8 cellular contexts compared by ENCODE assay signal in the genomic region with DNA sequence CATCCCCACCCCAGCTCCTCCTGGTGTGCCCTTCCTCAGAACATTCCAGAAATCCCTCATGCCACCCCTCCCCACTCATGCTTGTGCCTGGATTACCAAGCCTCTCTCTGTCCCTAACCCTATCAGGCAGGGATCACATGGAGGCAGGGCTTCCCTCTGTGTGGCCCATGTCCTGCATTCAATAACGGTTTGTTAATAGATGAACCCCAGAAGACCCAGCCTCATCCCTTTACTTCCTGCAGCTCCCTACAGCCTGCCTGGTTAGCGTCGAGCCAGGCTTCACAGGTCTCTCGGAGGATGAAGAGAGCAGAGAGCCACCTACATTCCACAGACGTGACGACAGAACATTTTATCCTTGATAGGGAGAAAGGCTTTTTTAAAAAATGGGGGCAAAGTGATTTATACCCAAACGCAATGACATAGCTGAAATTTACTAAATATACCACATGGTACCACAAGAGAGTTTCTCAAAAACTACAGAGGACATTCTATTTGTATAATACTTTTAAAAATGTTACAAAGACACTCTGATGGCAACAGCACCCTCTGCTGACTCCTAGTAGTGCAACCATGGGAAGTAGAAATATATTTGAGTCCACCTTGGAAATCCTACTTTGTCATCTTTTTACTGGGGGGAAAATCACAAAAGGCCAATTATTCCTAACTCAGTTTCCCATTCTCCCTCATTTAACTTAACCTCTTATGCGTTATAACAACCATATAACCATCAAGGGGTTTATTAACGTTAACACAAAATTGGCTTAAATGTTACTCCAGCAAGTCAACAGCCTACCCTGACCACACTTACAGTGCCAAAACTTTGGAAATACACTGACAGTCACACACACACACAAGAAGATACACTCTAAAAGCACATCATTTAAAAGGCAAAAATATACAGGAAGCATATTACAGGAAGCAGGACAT. TPM values are rescaled to one million over a fixed set of nuclear protein-coding genes. Genes with fewer than 3 reads are reported as not detected.
DNase-seq lines count a peak whose midpoint lies in the region; ATAC-seq and TF ChIP-seq lines count a peak whose summit lies in the region.

No MANE protein-coding gene starts in this region.

- no peak overlapping the region for H3K27ac Mint-ChIP-seq in natural killer cell
- H3K27ac Mint-ChIP-seq in natural killer cell treated with Interleukin-12 subunit alpha and Interleukin-12 subunit beta and Interleukin-15 and Interleukin-18, amount 100 ng/mL, for 72 hours: no peak overlapping the region
- H3K27ac Mint-ChIP-seq in type B pancreatic cell: peak overlapping the region; percentile 0

- no peaks in the 10 kb centered on the region for H3K27me3 ChIP-seq in iPS-18a (ENCODE audit: control insufficient read depth, insufficient read depth, low read length)

- H3K9ac ChIP-seq in iPS-18a (ENCODE audit: low read length): no peak overlapping the region

- ATAC-seq in natural killer cell: no peak
- ATAC-seq in natural killer cell treated with Interleukin-12 subunit alpha and Interleukin-12 subunit beta and Interleukin-15 and Interleukin-18, amount 100 ng/mL, for 72 hours: no peak

- peak overlapping the region; percentile 21 for H3K4me3 ChIP-seq in iPS-18a (ENCODE audit: low read length)

- no peaks in the 10 kb centered on the region for H3K36me3 ChIP-seq in iPS-18a (ENCODE audit: control insufficient read depth, low read depth, low read length)

- no peaks in the 10 kb centered on the region for H3K36me3 Mint-ChIP-seq in natural killer cell
- H3K36me3 Mint-ChIP-seq in natural killer cell treated with Interleukin-12 subunit alpha and Interleukin-12 subunit beta and Interleukin-15 and Interleukin-18, amount 100 ng/mL, for 72 hours: no peaks in the 10 kb centered on the region
- H3K36me3 Mint-ChIP-seq in type B pancreatic cell: no peaks in the 10 kb centered on the region

- H3K4me1 Mint-ChIP-seq in natural killer cell (no peaks in the 10 kb centered on the region), type B pancreatic cell (ENCODE audit: unreplicated experiment) (peaks cover 24% of the 10 kb centered on the region)
- no peaks in the 10 kb centered on the region for H3K4me1 Mint-ChIP-seq in natural killer cell treated with Interleukin-12 subunit alpha and Interleukin-12 subunit beta and Interleukin-15 and Interleukin-18, amount 100 ng/mL, for 72 hours (ENCODE audit: low read depth in 2 of 2)

- H3K4me1 ChIP-seq in iPS-18a (ENCODE audit: control insufficient read depth, low read depth, low read length): peaks cover 27% of the 10 kb centered on the region

- H3K9me3 ChIP-seq in iPS-18a (ENCODE audit: control insufficient read depth, low read depth, low read length): no peaks in the 10 kb centered on the region

- intact Hi-C loops in natural killer cell (cut with micrococcal nuclease): no loop called here

- H3K27me3 Mint-ChIP-seq in natural killer cell (ENCODE audit: low read depth in 2 of 2) (peaks cover 3 to 7% of the 10 kb centered on the region in 2 donors), type B pancreatic cell (no peaks in the 10 kb centered on the region)
- peaks cover 12 to 25% of the 10 kb centered on the region in 2 donors for H3K27me3 Mint-ChIP-seq in natural killer cell treated with Interleukin-12 subunit alpha and Interleukin-12 subunit beta and Interleukin-15 and Interleukin-18, amount 100 ng/mL, for 72 hours

- DNase-seq in natural killer cell (no peak), LHCN-M2 (ENCODE audit: low read depth) (peak; percentile 25), type B pancreatic cell (ENCODE audit: extremely low spot score, unreplicated experiment) (no peak), GOT3 (lab: John Stamatoyannopoulos, UW) (no peak)
- DNase-seq in natural killer cell treated with Interleukin-12 subunit alpha and Interleukin-12 subunit beta and Interleukin-15 and Interleukin-18, amount 100 ng/mL, for 72 hours (ENCODE audit: low spot score): no peak
- DNase-seq in activated naive CD4-positive, alpha-beta T cell treated with anti-CD3 and anti-CD28 coated beads, Interleukin-2, amount 50 U/mL, for 16 hours: peak; percentile 26
- no peak for DNase-seq in activated CD8-positive, alpha-beta memory T cell treated with anti-CD3 and anti-CD28 coated beads for 24 hours

- TF ChIP-seq CTCF in natural killer cell (IDR thresholded peaks at IDR 0.05): peak; percentile 26
- peak; percentile 79 for TF ChIP-seq CTCF in type B pancreatic cell (conservative IDR thresholded peaks at IDR 0.05)

- peaks cover 0 to 2% of the 10 kb centered on the region in 2 donors for H3K9me3 Mint-ChIP-seq in natural killer cell
- no peaks in the 10 kb centered on the region for H3K9me3 Mint-ChIP-seq in natural killer cell treated with Interleukin-12 subunit alpha and Interleukin-12 subunit beta and Interleukin-15 and Interleukin-18, amount 100 ng/mL, for 72 hours
- peaks cover 4% of the 10 kb centered on the region for H3K9me3 Mint-ChIP-seq in type B pancreatic cell

- H3K27ac ChIP-seq in iPS-18a (ENCODE audit: low read length): no peak overlapping the region

- H3K4me3 Mint-ChIP-seq in natural killer cell (no peak overlapping the region), type B pancreatic cell (peak overlapping the region; percentile 15)
- no peak overlapping the region for H3K4me3 Mint-ChIP-seq in natural killer cell treated with Interleukin-12 subunit alpha and Interleukin-12 subunit beta and Interleukin-15 and Interleukin-18, amount 100 ng/mL, for 72 hours

RNA-seq across cellular contexts. Expression of gene FBXO15, which starts 30.7 kb away (rescaled TPM):
- total RNA-seq in natural killer cell (1 to 10 TPM in 1 of 3 donors, under 1 TPM in 2; 0.50 to 2.6 (median 0.87) TPM), LHCN-M2 (2014; rRNA removed) (0.29 and 0.51 TPM in 2 replicates), type B pancreatic cell (ENCODE audit: low replicate concordance) (2.0 and 4.7 TPM in 2 replicates)
- total RNA-seq in natural killer cell treated with Interleukin-12 subunit alpha and Interleukin-12 subunit beta and Interleukin-15 and Interleukin-18, amount 100 ng/mL, for 72 hours: under 1 TPM in 1 of 2 donors, not detected in 1; 0.90 TPM
- 0.17 TPM for polyA plus RNA-seq in LHCN-M2 (2012)

RNA-seq across cellular contexts. Expression of gene TIMM21, which starts 31.4 kb away (rescaled TPM):
- total RNA-seq in natural killer cell (10 to 100 TPM; 13.1 to 17.3 (median 16.1) TPM), LHCN-M2 (2014; rRNA removed) (41.8 and 51.7 TPM in 2 replicates), type B pancreatic cell (ENCODE audit: low replicate concordance) (40.2 and 44.8 TPM in 2 replicates)
- 10 to 100 TPM; 36.3 to 39.3 TPM for total RNA-seq in natural killer cell treated with Interleukin-12 subunit alpha and Interleukin-12 subunit beta and Interleukin-15 and Interleukin-18, amount 100 ng/mL, for 72 hours
- 30.3 TPM for polyA plus RNA-seq in LHCN-M2 (2012)

Comparison
In these comparisons a context has a peak if more than half of its experiments do, and no peak if none do; other contexts are left out.
1. DNase-seq: peak in LHCN-M2 (single experiment) and activated naive CD4-positive, alpha-beta T cell treated with anti-CD3 and anti-CD28 coated beads, Interleukin-2, amount 50 U/mL, for 16 hours (single experiment); none in natural killer cell (single experiment), natural killer cell treated with Interleukin-12 subunit alpha and Interleukin-12 subunit beta and Interleukin-15 and Interleukin-18, amount 100 ng/mL, for 72 hours (single experiment), type B pancreatic cell (single experiment), GOT3 (single experiment) and activated CD8-positive, alpha-beta memory T cell treated with anti-CD3 and anti-CD28 coated beads for 24 hours (single experiment).